Comparison of ENCODE assay signal across 10 cellular contexts in the genomic region with DNA sequence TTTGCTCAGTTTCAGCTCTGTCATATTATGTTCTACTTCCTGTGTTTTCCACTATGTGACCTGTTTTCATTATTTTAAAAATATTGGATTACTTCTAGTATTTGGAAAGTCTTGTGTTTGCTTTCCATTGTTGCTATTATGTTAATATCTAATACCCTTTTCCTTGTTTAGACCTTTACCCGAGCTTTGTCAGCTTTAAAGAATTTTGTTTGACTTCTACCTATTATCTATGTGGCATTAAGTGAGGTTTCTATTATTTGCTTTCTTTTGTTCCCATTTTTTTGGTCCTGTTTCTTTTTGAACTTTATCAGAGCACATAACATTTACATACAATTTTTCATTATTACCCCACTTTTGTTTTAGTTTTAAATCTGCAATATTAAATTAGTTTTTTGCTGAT.
"Had no signal": no experiment of that assay in that cellular context is flagged by ENCODE, and none has a peak within 500 bp of the region (broad histone marks: within the 10 kb centered on the region; RNA-seq: fewer than 3 reads in every experiment).

No MANE protein-coding gene starts in this region.

- ATAC-seq: HCT116 had no signal

- H3K9me3 ChIP-seq: HAP-1 had no signal

- H3K36me3 ChIP-seq: HAP-1 had no signal

- DNase-seq: GM23248, GOT3, H7, HFFc6, KBM-7 had no signal

- FAIRE-seq: HTR-8/SVneo had no signal

- H3K27me3 Mint-ChIP-seq: IgD-negative memory B cell had no signal

- H3K4me3 ChIP-seq: GM23248, HAP-1 had no signal

- H3K4me1 Mint-ChIP-seq: IgD-negative memory B cell had no signal

- H3K4me1 ChIP-seq: HAP-1 had no signal

- H3K36me3 Mint-ChIP-seq: IgD-negative memory B cell had no signal

- H3K27ac Mint-ChIP-seq: HFFc6, IgD-negative memory B cell had no signal

- H3K4me3 Mint-ChIP-seq: HFFc6, IgD-negative memory B cell had no signal

- H3K27ac ChIP-seq: GM23248, KMS-11 had no signal
